ENCODE assay signal across 26 cellular contexts in genomic region chr9:9874270-9874669, GRCh38.
"Had no signal": no experiment of that assay in that cellular context is flagged by ENCODE, and none has a peak within 500 bp of the region (broad histone marks: within the 10 kb centered on the region; RNA-seq: fewer than 3 reads in every experiment).

No MANE protein-coding gene starts in this region.

- H3K27me3 Mint-ChIP-seq: activated CD8-positive, alpha-beta T cell treated with anti-CD3 and anti-CD28 coated beads for 36 hours; activated naive CD8-positive, alpha-beta T cell treated with anti-CD3 and anti-CD28 coated beads, Interleukin-2, amount 10 ng/mL, durations not matched to agents 7 days and 5 days had no signal

- H3K36me3 ChIP-seq: adrenal gland, breast epithelium had no signal

- H3K4me3 Mint-ChIP-seq: activated CD8-positive, alpha-beta T cell treated with anti-CD3 and anti-CD28 coated beads for 36 hours; activated naive CD8-positive, alpha-beta T cell treated with anti-CD3 and anti-CD28 coated beads, Interleukin-2, amount 10 ng/mL, durations not matched to agents 7 days and 5 days; activated T-cell treated with anti-CD3 and anti-CD28 coated beads, Interleukin-2, amount 50 U/mL, for 72 hours; T-helper 1 cell treated with Interleukin-12 subunit alpha and Interleukin-12 subunit beta and Interleukin-4 antibody, amounts not matched to agents 30 μg/mL and 1 μg/mL, for 36 hours had no signal

- H3K27ac Mint-ChIP-seq: activated CD8-positive, alpha-beta T cell treated with anti-CD3 and anti-CD28 coated beads for 36 hours; activated naive CD8-positive, alpha-beta T cell treated with anti-CD3 and anti-CD28 coated beads, Interleukin-2, amount 10 ng/mL, durations not matched to agents 7 days and 5 days; activated T-cell treated with anti-CD3 and anti-CD28 coated beads, Interleukin-2, amount 50 U/mL, for 72 hours; activated T-helper 2 cell treated with anti-CD3 and anti-CD28 coated beads, Interferon-gamma antibody, Interleukin-2, Interleukin-4, amounts not matched to agents 10 μg/mL and 5 μg/mL and 100 μg/mL, durations not matched to agents 14 hours and 24 hours and 36 hours; T-helper 1 cell treated with Interleukin-12 subunit alpha and Interleukin-12 subunit beta and Interleukin-4 antibody, amounts not matched to agents 30 μg/mL and 1 μg/mL, for 36 hours had no signal

- H3K36me3 Mint-ChIP-seq: activated naive CD8-positive, alpha-beta T cell treated with anti-CD3 and anti-CD28 coated beads, Interleukin-2, amount 10 ng/mL, durations not matched to agents 7 days and 5 days had no signal

- H3K4me1 Mint-ChIP-seq: activated naive CD8-positive, alpha-beta T cell treated with anti-CD3 and anti-CD28 coated beads, Interleukin-2, amount 10 ng/mL, durations not matched to agents 7 days and 5 days had no signal

- H3K9me3 ChIP-seq: adrenal gland, breast epithelium had no signal

- H3K4me1 ChIP-seq: adrenal gland, breast epithelium had no signal

- ATAC-seq: activated CD4-positive, CD25-positive, alpha-beta regulatory T cell treated with anti-CD3 and anti-CD28 coated beads, Interleukin-2, amount 50 U/mL, for 24 hours; activated CD8-positive, alpha-beta T cell treated with anti-CD3 and anti-CD28 coated beads for 36 hours; activated T-cell treated with anti-CD3 and anti-CD28 coated beads, Interleukin-2, amount 50 U/mL, for 72 hours; Panc1; Right ventricle myocardium inferior had no signal

- DNase-seq: activated CD4-positive, alpha-beta T cell treated with anti-CD3 and anti-CD28 coated beads for 4 hours; activated CD8-positive, alpha-beta memory T cell treated with anti-CD3 and anti-CD28 coated beads, Interleukin-2, amount 50 U/mL, for 4 hours; activated CD8-positive, alpha-beta T cell treated with anti-CD3 and anti-CD28 coated beads for 36 hours; activated naive CD4-positive, alpha-beta T cell treated with anti-CD3 and anti-CD28 coated beads, Interleukin-2, amount 50 U/mL, for 16 hours; activated naive CD8-positive, alpha-beta T cell treated with anti-CD3 and anti-CD28 coated beads, Interleukin-2, amount 10 ng/mL, durations not matched to agents 7 days and 5 days; activated T-cell treated with anti-CD3 and anti-CD28 coated beads, Interleukin-2, amount 50 U/mL, for 72 hours; adrenal gland; anterior cingulate cortex; central memory CD4-positive, alpha-beta T cell; NCI-H1105; NCI-H1436; NCI-H1694 treated with DMSO at 0.1 percent for 48 hours; NCI-H2029 treated with DMSO at 0.1 percent for 48 hours; NCI-H345; NCI-H510A; NCI-H69; RPMI8226; SW 1271 had no signal

- H3K9me3 Mint-ChIP-seq: activated CD8-positive, alpha-beta T cell treated with anti-CD3 and anti-CD28 coated beads for 36 hours; activated naive CD8-positive, alpha-beta T cell treated with anti-CD3 and anti-CD28 coated beads, Interleukin-2, amount 10 ng/mL, durations not matched to agents 7 days and 5 days; activated T-helper 2 cell treated with anti-CD3 and anti-CD28 coated beads, Interferon-gamma antibody, Interleukin-2, Interleukin-4, amounts not matched to agents 10 μg/mL and 5 μg/mL and 100 μg/mL, durations not matched to agents 14 hours and 24 hours and 36 hours; T-helper 1 cell treated with Interleukin-12 subunit alpha and Interleukin-12 subunit beta and Interleukin-4 antibody, amounts not matched to agents 30 μg/mL and 1 μg/mL, for 36 hours had no signal

- H3K27me3 ChIP-seq: adrenal gland, breast epithelium had no signal

- H3K27ac ChIP-seq: adrenal gland, breast epithelium, coronary artery, SK-N-MC had no signal

- H3K4me3 ChIP-seq: adrenal gland, breast epithelium, coronary artery, SK-N-MC had no signal
